Comparison of ENCODE assay signal across 8 cellular contexts in the genomic region with DNA sequence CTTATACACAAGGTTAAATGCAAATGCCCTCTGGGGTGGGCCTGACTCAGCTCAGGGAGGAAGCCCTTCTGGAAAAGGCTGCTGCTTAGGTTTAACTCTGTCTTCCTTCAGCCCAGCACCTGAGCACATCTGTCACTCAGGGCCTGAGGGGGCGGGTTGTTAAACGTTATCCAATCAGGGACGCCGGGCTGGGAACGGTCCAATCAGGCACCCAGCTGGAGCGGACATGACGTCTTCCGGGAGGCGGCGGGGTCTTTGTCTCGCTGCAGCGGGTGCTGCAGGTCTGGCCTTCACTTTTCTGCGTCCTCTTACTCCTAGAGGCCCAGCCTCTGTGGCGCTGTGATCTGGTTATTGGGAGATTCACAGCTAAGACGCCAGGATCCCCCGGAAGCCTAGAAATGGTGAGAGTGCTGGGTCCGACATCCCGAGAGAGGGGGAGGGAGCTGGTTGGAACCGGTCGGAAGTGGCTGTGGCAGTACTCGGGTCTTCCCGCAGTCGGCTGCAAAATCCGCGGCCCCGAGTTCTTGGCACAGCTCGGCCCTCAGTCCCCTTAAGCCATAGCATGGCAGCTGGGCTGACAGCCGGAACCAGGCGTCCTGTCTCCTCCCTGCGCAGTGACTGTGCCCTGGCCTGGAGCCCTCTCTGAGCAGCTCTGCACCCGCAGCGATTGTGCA. TPM values are rescaled to one million over a fixed set of nuclear protein-coding genes. Genes with fewer than 3 reads are reported as not detected.
A peak's percentile ranks its signal among the peaks of the same experiment; 100 is the strongest.
DNase-seq lines count a peak whose midpoint lies in the region; ATAC-seq and TF ChIP-seq lines count a peak whose summit lies in the region.

A gene (plus strand): TSS at position 258 of the 674 bp plus-strand sequence. CDS start 141 bp downstream, at position 399.

- peak within 1 kb of the TSS; percentile 96 for H3K4me3 Mint-ChIP-seq in T-helper 17 cell

- ATAC-seq in GM18499 (IDR thresholded peaks at IDR 0.05; ENCODE audit: insufficient read depth, unreplicated experiment) (peak; percentile 99), HG02938 (IDR thresholded peaks at IDR 0.05; ENCODE audit: unreplicated experiment) (peak; percentile 100), T-helper 17 cell (peak; percentile 100)

- H3K27ac Mint-ChIP-seq in T-helper 17 cell, result peak within 1 kb of the TSS; percentile 96

- peak; percentile 91 for DNase-seq in NCI-H1694 treated with DMSO at 0.1 percent for 48 hours (lab: John Stamatoyannopoulos, UW)
- peak; percentile 77 to 86 (median 85) for DNase-seq in T-helper 17 cell
- peak; percentile 73 to 98 (median 94) for DNase-seq in anterior cingulate cortex (lab: John Stamatoyannopoulos, UW)
- DNase-seq in right atrium auricular region (ENCODE audit: low spot score), result peak; percentile 98
- peak; percentile 97 for DNase-seq in prostate gland (ENCODE audit: low spot score)
- DNase-seq in ureter (ENCODE audit: low spot score), result peak; percentile 98

- H3K27ac ChIP-seq in right atrium auricular region (peak within 1 kb of the TSS; percentile 62 to 87), prostate gland (peak within 1 kb of the TSS; percentile 80 to 83)

- WGBS in prostate gland, result under 1% methylated on average over 32 of the region's 32 CpGs

- H3K4me3 ChIP-seq in right atrium auricular region (peak within 1 kb of the TSS; percentile 53 to 79), prostate gland (peak within 1 kb of the TSS; percentile 64 to 74)

- H3K27me3 Mint-ChIP-seq in T-helper 17 cell, result no peaks in the 10 kb centered on the region

- H3K9me3 ChIP-seq in T-helper 17 cell (ENCODE audit: control insufficient read depth, low read length, poor library complexity, severe bottlenecking) (no peaks in the 10 kb centered on the region), right atrium auricular region (no peaks in the 10 kb centered on the region), prostate gland (no peaks in the 10 kb centered on the region)

- H3K36me3 Mint-ChIP-seq in T-helper 17 cell (ENCODE audit: low read depth), result no peaks in the 10 kb centered on the region

- TF ChIP-seq POLR2A in prostate gland (IDR thresholded peaks at IDR 0.05), result peak; percentile 51

- H3K36me3 ChIP-seq in right atrium auricular region, result no peaks in the 10 kb centered on the region
- H3K36me3 ChIP-seq in prostate gland, result no peaks in the 10 kb centered on the region

- no peak for TF ChIP-seq CTCF in right atrium auricular region (IDR thresholded peaks at IDR 0.05)
- TF ChIP-seq CTCF in prostate gland (IDR thresholded peaks at IDR 0.05), result peak in 1 of 4 experiments; percentile 24

- intact Hi-C loops in prostate gland (cut with DNase I), result loop anchor here (2.0 kb wide), 1 partner anchor 212 kb away; a partner anchor contains a TSS

- H3K27me3 ChIP-seq in right atrium auricular region (no peaks in the 10 kb centered on the region), prostate gland (replicated peaks; ENCODE audit: insufficient read depth) (no peaks in the 10 kb centered on the region)

- peaks cover 20% of the 10 kb centered on the region for H3K4me1 Mint-ChIP-seq in T-helper 17 cell

- peaks cover 0 to 15% of the 10 kb centered on the region in 2 donors for H3K4me1 ChIP-seq in right atrium auricular region
- H3K4me1 ChIP-seq in prostate gland (replicated peaks), result no peaks in the 10 kb centered on the region

RNA-seq across cellular contexts. Expression of the gene that starts here (rescaled TPM):
- total RNA-seq in T-helper 17 cell (1 to 10 TPM; 7.4 to 7.6 TPM), right atrium auricular region (1 to 10 TPM; 3.1 to 7.6 TPM), prostate gland (10 to 100 TPM; 10.1 to 13.5 TPM), ureter (19.9 TPM)

Comparison
In these comparisons a context has a peak if more than half of its experiments do, and no peak if none do; other contexts are left out.
1. Peak in every context shown above with its lines: DNase-seq, ATAC-seq, H3K4me3 ChIP-seq and H3K27ac ChIP-seq.